9 cellular contexts compared by ENCODE assay signal in the genomic region with DNA sequence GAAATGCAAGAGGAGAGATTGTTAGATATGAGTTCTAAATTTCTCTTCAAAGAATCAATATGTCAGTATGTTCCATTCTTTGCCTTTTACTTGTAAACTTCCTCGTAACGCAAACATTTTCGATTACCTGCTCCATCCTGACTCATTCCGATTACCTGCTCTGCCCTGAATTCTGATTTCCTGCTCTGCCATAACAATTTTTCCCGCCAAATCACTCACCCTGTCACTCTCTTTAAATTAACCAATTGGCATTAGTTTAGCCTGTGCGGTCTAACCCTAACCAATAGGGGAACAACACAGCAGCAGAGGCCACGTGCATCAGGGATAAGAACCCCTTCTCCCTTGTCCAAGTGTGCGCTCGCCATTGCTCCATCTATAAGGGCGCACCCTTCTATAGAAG. TPM values are rescaled to one million over a fixed set of nuclear protein-coding genes. Genes with fewer than 3 reads are reported as not detected.
"Had no signal": no experiment of that assay in that cellular context is flagged by ENCODE, and none has a peak within 500 bp of the region (broad histone marks: within the 10 kb centered on the region; RNA-seq: fewer than 3 reads in every experiment).

No MANE protein-coding gene starts in this region.

- FAIRE-seq: H54, HTR-8/SVneo had no signal

- H3K9me3 Mint-ChIP-seq: HFFc6 had no signal

- DNase-seq: GOT3, H9, HCEC 1CT, HFFc6, IMR-90, KBM-7 had no signal

- H3K4me3 Mint-ChIP-seq: H9, HFFc6 had no signal

- H3K27ac Mint-ChIP-seq: HFFc6 had no signal

RNA-seq across cellular contexts. Expression of a gene that starts 25.0 kb away (rescaled TPM):
- total RNA-seq: HT-29 had no signal
